Comparison of ENCODE assay signal across 9 cellular contexts in the genomic region with DNA sequence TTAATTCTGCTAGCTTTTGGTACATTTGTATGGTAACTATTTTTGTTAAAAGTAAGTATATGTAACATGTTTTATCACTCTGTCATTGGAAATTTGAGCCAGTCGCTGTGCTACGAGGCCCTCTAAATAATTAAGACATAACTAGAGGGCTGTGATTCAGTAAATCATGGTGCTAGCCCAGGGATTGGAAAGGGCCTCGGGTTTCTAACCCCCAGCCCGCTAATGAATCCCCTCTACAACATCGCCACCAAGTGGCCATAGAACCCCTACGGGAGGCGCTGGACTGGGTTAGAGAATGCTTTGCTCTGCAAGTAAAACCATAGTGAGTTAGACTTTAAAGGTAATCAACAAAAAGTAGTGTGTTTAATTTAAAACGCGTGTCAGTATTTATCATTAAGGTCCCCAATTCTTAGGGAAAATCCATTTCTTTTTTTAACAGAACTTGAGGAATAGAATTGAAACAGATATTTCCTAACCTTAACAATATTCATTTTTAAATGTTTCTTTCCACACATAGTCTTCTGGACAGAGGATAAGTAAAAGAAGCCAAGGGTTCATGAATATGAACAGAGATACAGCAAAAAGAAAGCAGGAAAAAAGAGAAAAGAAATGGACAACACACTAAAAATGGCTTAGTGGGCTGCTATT.
DNase-seq lines count a peak whose midpoint lies in the region; ATAC-seq and TF ChIP-seq lines count a peak whose summit lies in the region.
"Had no signal": no experiment of that assay in that cellular context is flagged by ENCODE, and none has a peak within 500 bp of the region (broad histone marks: within the 10 kb centered on the region; RNA-seq: fewer than 3 reads in every experiment).

No MANE protein-coding gene starts in this region.

- H3K9me3 ChIP-seq in IMR-90 (ENCODE audit: control insufficient read depth, insufficient read depth, low read length): no peaks in the 10 kb centered on the region
- no peaks in the 10 kb centered on the region for H3K9me3 ChIP-seq in WERI-Rb-1 (ENCODE audit: severe bottlenecking)
- H3K9me3 ChIP-seq in uterus: no peaks in the 10 kb centered on the region
- H3K9me3 ChIP-seq: gastroesophageal sphincter had no signal

- TF ChIP-seq CTCF in IMR-90 (conservative IDR thresholded peaks at IDR 0.05; ENCODE audit: low read depth, low read length): peak; percentile 40
- TF ChIP-seq CTCF in WERI-Rb-1 (IDR thresholded peaks at IDR 0.05; ENCODE audit: low read depth, low read length): peak; percentile 64
- peak; percentile 80 for TF ChIP-seq CTCF in kidney epithelial cell (IDR thresholded peaks at IDR 0.05; ENCODE audit: insufficient read depth, low read length, poor library complexity, severe bottlenecking)
- TF ChIP-seq CTCF in uterus (IDR thresholded peaks at IDR 0.05): no peak

- in situ Hi-C loops in IMR-90 (cut with MboI; ENCODE audit: low sequenced_read_pairs): loop anchor here (25.0 kb wide), 1 partner anchor 1640 kb away; no protein-coding TSS in a partner anchor

- no peak overlapping the region for H3K23ac ChIP-seq in IMR-90 (ENCODE audit: low read depth, low read length)

- H2BK120ac ChIP-seq in IMR-90 (ENCODE audit: low read depth, low read length): no peak overlapping the region

- H3K18ac ChIP-seq in IMR-90 (ENCODE audit: low read depth, low read length): no peak overlapping the region

- no peaks in the 10 kb centered on the region for H3K36me3 Mint-ChIP-seq in activated CD8-positive, alpha-beta memory T cell treated with anti-CD3 and anti-CD28 coated beads, Interleukin-2, amount 10 ng/mL, durations not matched to agents 7 days and 5 days

- H3K27ac Mint-ChIP-seq in activated CD8-positive, alpha-beta memory T cell treated with anti-CD3 and anti-CD28 coated beads, Interleukin-2, amount 10 ng/mL, durations not matched to agents 7 days and 5 days: no peak overlapping the region

- WGBS in IMR-90 (ENCODE audit: extremely low coverage in 2 of 2, insufficient read length in 1 of 2), 2 experiments: no CpG with 5 or more reads among the region's 9 CpGs

- H3K14ac ChIP-seq in IMR-90 (replicated peaks; ENCODE audit: low read depth, low read length): no peak overlapping the region

- H3K36me3 ChIP-seq in IMR-90 (ENCODE audit: control insufficient read depth, insufficient read depth, low read length): no peaks in the 10 kb centered on the region
- H3K36me3 ChIP-seq in WERI-Rb-1: no peaks in the 10 kb centered on the region
- H3K36me3 ChIP-seq in kidney epithelial cell (ENCODE audit: control insufficient read depth, insufficient read depth, low read length): no peaks in the 10 kb centered on the region
- no peaks in the 10 kb centered on the region for H3K36me3 ChIP-seq in uterus
- H3K36me3 ChIP-seq: gastroesophageal sphincter had no signal

- ATAC-seq in IMR-90 (ENCODE audit: low read depth) (peak; percentile 63), GM18519 (IDR thresholded peaks at IDR 0.05; ENCODE audit: low FRiP score, unreplicated experiment) (no peak), GM21381 (IDR thresholded peaks at IDR 0.05; ENCODE audit: unreplicated experiment) (no peak)
- ATAC-seq in activated CD8-positive, alpha-beta memory T cell treated with anti-CD3 and anti-CD28 coated beads, Interleukin-2, amount 10 ng/mL, durations not matched to agents 7 days and 5 days: no peak
- ATAC-seq: gastroesophageal sphincter had no signal

- no peak overlapping the region for H4K8ac ChIP-seq in IMR-90 (ENCODE audit: low read depth in 2 of 2, low read length in 2 of 2)

- no peaks in the 10 kb centered on the region for H3K27me3 Mint-ChIP-seq in activated CD8-positive, alpha-beta memory T cell treated with anti-CD3 and anti-CD28 coated beads, Interleukin-2, amount 10 ng/mL, durations not matched to agents 7 days and 5 days

- no peak overlapping the region for H2BK5ac ChIP-seq in IMR-90 (ENCODE audit: low read depth, low read length, poor library complexity, severe bottlenecking)

- no peak overlapping the region for H2AK9ac ChIP-seq in IMR-90 (replicated peaks; ENCODE audit: low read depth, low read length, poor library complexity)

- H4K5ac ChIP-seq in IMR-90 (ENCODE audit: low read depth, low read length): no peak overlapping the region

- no TSS peak for BruUV-seq in IMR-90 (replicated peaks; lab: Mats Ljungman, UMichigan)

- H2AFZ ChIP-seq in IMR-90 (replicated peaks; ENCODE audit: low read length, poor library complexity): no peak overlapping the region

- no peak overlapping the region for H2BK15ac ChIP-seq in IMR-90 (ENCODE audit: low read depth, low read length)

- DNase-seq in AG20443 (ENCODE audit: low spot score): peak; percentile 8
- DNase-seq in IMR-90: peak; percentile 14
- DNase-seq in WERI-Rb-1: peak; percentile 82
- no peak for DNase-seq in kidney epithelial cell (ENCODE audit: low read depth)
- DNase-seq in activated CD8-positive, alpha-beta memory T cell treated with anti-CD3 and anti-CD28 coated beads, Interleukin-2, amount 10 ng/mL, durations not matched to agents 7 days and 5 days: no peak
- DNase-seq in uterus: no peak

- peak; percentile 47 for TF ChIP-seq RAD21 in IMR-90 (IDR thresholded peaks at IDR 0.05; ENCODE audit: low read length)

- no peak overlapping the region for H3K9ac ChIP-seq in IMR-90 (ENCODE audit: low read depth, low read length)

- H3K4me1 ChIP-seq in IMR-90 (ENCODE audit: control insufficient read depth, insufficient read depth, low read length): no peaks in the 10 kb centered on the region
- no peaks in the 10 kb centered on the region for H3K4me1 ChIP-seq in uterus
- H3K4me1 ChIP-seq: gastroesophageal sphincter had no signal

- CTCF ChIA-PET in IMR-90 (lab: Yijun Ruan, JAX): interaction anchor here (0.5 kb wide), 1 partner anchor 1630 kb away, joined by 3 read pairs; no protein-coding TSS in a partner anchor
- CTCF ChIA-PET in activated CD8-positive, alpha-beta memory T cell treated with anti-CD3 and anti-CD28 coated beads, Interleukin-2, amount 10 ng/mL, durations not matched to agents 7 days and 5 days (lab: Charles Lee): no interaction called here

- H3K4me3 ChIP-seq in IMR-90 (ENCODE audit: insufficient read depth, low read depth, low read length): no peak overlapping the region
- no peak overlapping the region for H3K4me3 ChIP-seq in WERI-Rb-1 (ENCODE audit: low read depth, low read length)
- H3K4me3 ChIP-seq in kidney epithelial cell (ENCODE audit: low read depth, low read length): no peak overlapping the region
- no peak overlapping the region for H3K4me3 ChIP-seq in uterus
- H3K4me3 ChIP-seq: gastroesophageal sphincter had no signal

- no peak overlapping the region for H3K4ac ChIP-seq in IMR-90 (ENCODE audit: low read depth, low read length)

- H3K9me1 ChIP-seq in IMR-90 (ENCODE audit: insufficient read depth, low read length): no peaks in the 10 kb centered on the region

- dilution Hi-C loops in IMR-90 (cut with HindIII; ENCODE audit: low sequenced_read_pairs, unreplicated experiment): no loop called here

- no peak for TF ChIP-seq POLR2A in IMR-90 (IDR thresholded peaks at IDR 0.05; ENCODE audit: low read depth, low read length)
- TF ChIP-seq POLR2A in uterus (IDR thresholded peaks at IDR 0.05): no peak

- no peak overlapping the region for H2BK20ac ChIP-seq in IMR-90 (ENCODE audit: low read depth, low read length)

- intact Hi-C loops in IMR-90 (cut with micrococcal nuclease): loop anchor here (1.0 to 10.0 kb wide), 7 partner anchors 239 to 1649 kb away; no protein-coding TSS in a partner anchor
- intact Hi-C loops in uterus (cut with DNase I; ENCODE audit: low total_unique reads): no loop called here

- H3K27me3 ChIP-seq in IMR-90 (ENCODE audit: control insufficient read depth, insufficient read depth, low read length) (no peaks in the 10 kb centered on the region), WERI-Rb-1 (ENCODE audit: insufficient read depth, low read depth, severe bottlenecking) (no peaks in the 10 kb centered on the region), kidney epithelial cell (ENCODE audit: control insufficient read depth, insufficient read depth, low read length) (no peaks in the 10 kb centered on the region), uterus (no peaks in the 10 kb centered on the region)
- H3K27me3 ChIP-seq: gastroesophageal sphincter had no signal

- no peak overlapping the region for H3K4me2 ChIP-seq in IMR-90 (ENCODE audit: low read depth, low read length)

- H3K9me3 Mint-ChIP-seq in activated CD8-positive, alpha-beta memory T cell treated with anti-CD3 and anti-CD28 coated beads, Interleukin-2, amount 10 ng/mL, durations not matched to agents 7 days and 5 days (ENCODE audit: low read depth): peaks cover 4% of the 10 kb centered on the region

- H4K20me1 ChIP-seq in IMR-90 (ENCODE audit: insufficient read depth, low read length): no peaks in the 10 kb centered on the region

- no peak overlapping the region for H4K91ac ChIP-seq in IMR-90 (ENCODE audit: insufficient read depth, low read depth, low read length)

- no peak overlapping the region for H2AK5ac ChIP-seq in IMR-90 (ENCODE audit: low read depth, low read length)

- H3K4me1 Mint-ChIP-seq in activated CD8-positive, alpha-beta memory T cell treated with anti-CD3 and anti-CD28 coated beads, Interleukin-2, amount 10 ng/mL, durations not matched to agents 7 days and 5 days: no peaks in the 10 kb centered on the region

- H3K56ac ChIP-seq in IMR-90 (ENCODE audit: extremely low read depth, insufficient read depth, low read length): no peak overlapping the region

- no peak overlapping the region for H3K27ac ChIP-seq in IMR-90 (ENCODE audit: insufficient read depth, low read length)
- no peak overlapping the region for H3K27ac ChIP-seq in WERI-Rb-1
- no peak overlapping the region for H3K27ac ChIP-seq in uterus
- H3K27ac ChIP-seq: gastroesophageal sphincter had no signal

- no peak overlapping the region for H3K4me3 Mint-ChIP-seq in activated CD8-positive, alpha-beta memory T cell treated with anti-CD3 and anti-CD28 coated beads, Interleukin-2, amount 10 ng/mL, durations not matched to agents 7 days and 5 days

- no peaks in the 10 kb centered on the region for H3K79me1 ChIP-seq in IMR-90 (ENCODE audit: low read depth in 1 of 2, low read length in 2 of 2)

- POLR2A ChIA-PET in IMR-90 (lab: Charles Lee; ENCODE audit: unreplicated experiment): no interaction called here

TF ChIP-seq in IMR-90, 13 proteins besides CTCF, POLR2A, EP300 and RAD21:
- peak; percentile 24; the same call in 1 of the 2 replicates for TF ChIP-seq SMC3 (IDR thresholded peaks at IDR 0.05; ENCODE audit: low read depth, low read length)
- no peak for TF ChIP-seq CHD1 (IDR thresholded peaks at IDR 0.05; ENCODE audit: low read depth, low read length)
- no peak for TF ChIP-seq MAZ (IDR thresholded peaks at IDR 0.05; ENCODE audit: borderline replicate concordance, low read depth, low read length)
- no peak for TF ChIP-seq RCOR1 (IDR thresholded peaks at IDR 0.05; ENCODE audit: insufficient replicate concordance, low read length)

Comparison
In these comparisons a context has a peak if more than half of its experiments do, and no peak if none do; other contexts are left out.
1. DNase-seq: peak in AG20443 (single experiment), IMR-90 (single experiment) and WERI-Rb-1 (single experiment); none in kidney epithelial cell (single experiment), activated CD8-positive, alpha-beta memory T cell treated with anti-CD3 and anti-CD28 coated beads, Interleukin-2, amount 10 ng/mL, durations not matched to agents 7 days and 5 days (single experiment) and uterus (0 of 2).
2. CTCF ChIP-seq: peak in IMR-90 (single experiment), WERI-Rb-1 (single experiment) and kidney epithelial cell (single experiment); none in uterus (0 of 4).